In genomic region chr10:28781296-28781695, GRCh38 we compare ENCODE assay signal across 7 cellular contexts.
"Had no signal": no experiment of that assay in that cellular context is flagged by ENCODE, and none has a peak within 500 bp of the region (broad histone marks: within the 10 kb centered on the region; RNA-seq: fewer than 3 reads in every experiment).

No MANE protein-coding gene starts in this region.

- FAIRE-seq: H1, H54, HTR-8/SVneo had no signal

- ATAC-seq: GM23338 had no signal

- H3K4me2 ChIP-seq: GM23338 had no signal

- H3K4me3 ChIP-seq: GM23338 had no signal

- DNase-seq: H9, HCEC 1CT, KG1 had no signal

- H2AFZ ChIP-seq: GM23338 had no signal
